9 cellular contexts compared by ENCODE assay signal in the genomic region with DNA sequence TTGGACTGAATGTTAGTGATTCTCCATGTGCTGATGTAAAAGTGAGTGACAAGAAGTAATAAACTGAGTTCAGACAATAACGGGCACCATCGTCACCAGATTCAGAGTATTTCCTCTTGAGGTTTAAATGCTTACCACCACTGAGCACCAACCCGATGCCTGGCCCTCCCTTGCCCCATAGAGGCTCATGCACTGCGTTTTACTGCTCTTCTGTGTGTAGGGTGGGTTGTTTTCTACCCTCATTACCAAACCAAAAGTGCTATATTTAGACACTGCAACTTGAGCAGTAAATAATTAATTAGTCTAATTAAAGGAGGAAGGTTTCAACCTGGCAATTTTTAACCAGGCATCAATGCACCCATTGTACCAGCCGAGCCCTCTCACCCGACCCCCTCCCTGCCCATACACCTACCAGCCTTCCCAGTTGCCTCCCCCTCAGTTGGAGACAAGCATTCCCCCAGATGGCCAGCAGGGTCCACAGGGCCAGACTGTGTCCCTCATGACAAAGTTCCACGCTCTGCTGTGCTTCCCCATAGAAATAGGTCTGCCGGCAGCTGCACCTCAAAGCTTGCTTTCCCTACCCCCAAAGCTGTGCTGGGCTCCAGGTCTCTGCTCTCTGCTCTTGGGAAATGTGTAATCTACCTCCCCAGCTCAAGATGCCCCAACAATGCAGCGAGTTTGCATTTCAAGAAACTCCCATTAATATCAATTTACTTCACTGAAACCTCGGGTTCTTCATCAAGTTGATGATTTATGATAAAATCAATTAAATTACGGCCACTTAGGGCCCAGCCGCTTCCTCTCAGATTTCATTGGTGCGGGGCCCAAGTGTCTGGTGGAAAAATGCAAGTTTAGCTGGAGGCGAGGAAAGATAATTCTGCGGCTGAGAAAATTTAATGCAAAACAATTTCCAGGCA. TPM values are rescaled to one million over a fixed set of nuclear protein-coding genes. Genes with fewer than 3 reads are reported as not detected.
DNase-seq lines count a peak whose midpoint lies in the region; ATAC-seq and TF ChIP-seq lines count a peak whose summit lies in the region.
"Had no signal": no experiment of that assay in that cellular context is flagged by ENCODE, and none has a peak within 500 bp of the region (broad histone marks: within the 10 kb centered on the region; RNA-seq: fewer than 3 reads in every experiment).

No MANE protein-coding gene starts in this region.

- peak; percentile 64 for ATAC-seq in GM18517 (IDR thresholded peaks at IDR 0.05; ENCODE audit: unreplicated experiment)

- H3K4me3 ChIP-seq in HFF-Myc (replicated peaks; ENCODE audit: low read depth, low read length) = no peak overlapping the region
- H3K4me3 ChIP-seq in cardiac fibroblast (replicated peaks in 1 of 2; ENCODE audit: low read depth in 2 of 2, low read length in 2 of 2) = no peak overlapping the region

- TF ChIP-seq CTCF in HFF-Myc (IDR thresholded peaks at IDR 0.05; ENCODE audit: low read depth, low read length, missing control alignments) (peak; percentile 28), cardiac fibroblast (IDR thresholded peaks at IDR 0.05; ENCODE audit: low read depth, low read length) (peak; percentile 42)

- DNase-seq in HFF-Myc (ENCODE audit: extremely low read depth, low read depth) (no peak), cardiac fibroblast (ENCODE audit: low read depth in 2 of 2) (no peak), renal cortical epithelial cell (ENCODE audit: low read depth) (peak; percentile 89), NCI-H2107 treated with DMSO at 0.1 percent for 48 hours (lab: John Stamatoyannopoulos, UW; ENCODE audit: unreplicated experiment) (no peak), NCI-H1092 treated with DMSO at 0.1 percent for 48 hours (lab: John Stamatoyannopoulos, UW) (no peak), superior temporal gyrus (ENCODE audit: extremely low spot score) (no peak)
- DNase-seq: NCI-H1048 had no signal

RNA-seq across cellular contexts. Expression of gene HOXB4, which starts 16.0 kb away (rescaled TPM):
- 2.1 and 8.7 TPM in 2 replicates for total RNA-seq in renal cortical epithelial cell

RNA-seq across cellular contexts. Expression of gene HOXB2, which starts 17.2 kb away (rescaled TPM):
- 17.4 and 23.7 TPM in 2 replicates for total RNA-seq in renal cortical epithelial cell

RNA-seq across cellular contexts. Expression of gene HOXB3, which starts 27.9 kb away (rescaled TPM):
- 8.0 and 36.2 TPM in 2 replicates for total RNA-seq in renal cortical epithelial cell

RNA-seq across cellular contexts. Expression of gene HOXB1, which starts 31.3 kb away (rescaled TPM):
- total RNA-seq in renal cortical epithelial cell = not detected in 2 replicates
- total RNA-seq: T-helper 1 cell treated with Interleukin-12 subunit alpha and Interleukin-12 subunit beta and Interleukin-4 antibody, amounts not matched to agents 30 ng/mL and 1 ng/mL, for 36 hours had no signal

RNA-seq across cellular contexts. Expression of gene HOXB5, which starts 31.4 kb away (rescaled TPM):
- 0.35 and 2.4 TPM in 2 replicates for total RNA-seq in renal cortical epithelial cell
